ENCODE assay signal across 8 cellular contexts in genomic region chr5:79513519-79514390, GRCh38. TPM values are rescaled to one million over a fixed set of nuclear protein-coding genes. Genes with fewer than 3 reads are reported as not detected.
DNase-seq lines count a peak whose midpoint lies in the region; ATAC-seq lines count a peak whose summit lies in the region.

TSS of gene HOMER1 (minus strand) at chr5:79514134. CDS start at chr5:79512774, 1,360 bp downstream.

- peaks cover 0 to 7% (median 0%) of the 10 kb centered on the region in 7 donors for H3K9me3 Mint-ChIP-seq in CD4-positive, CD25-positive, alpha-beta regulatory T cell

- no peaks in the 10 kb centered on the region for H3K36me3 ChIP-seq in CD4-positive, CD25-positive, alpha-beta regulatory T cell (ENCODE audit: control insufficient read depth, insufficient read depth, low read length)

- H3K27ac ChIP-seq in CD4-positive, CD25-positive, alpha-beta regulatory T cell (ENCODE audit: insufficient read depth, low read length, poor library complexity, severe bottlenecking) = peak within 1 kb of the TSS; percentile 84

- peaks cover 77% of the 10 kb centered on the region for H3K27me3 Mint-ChIP-seq in CD4-positive, CD25-positive, alpha-beta regulatory T cell

- H3K4me3 Mint-ChIP-seq in CD4-positive, CD25-positive, alpha-beta regulatory T cell = peak within 1 kb of the TSS; percentile 91 to 99 (median 96)

- ATAC-seq in CD4-positive, CD25-positive, alpha-beta regulatory T cell (ENCODE audit: low read depth in 2 of 2) = peak; percentile 56 to 65
- ATAC-seq in GM19372 (IDR thresholded peaks at IDR 0.05; ENCODE audit: low read depth, unreplicated experiment) (peak; percentile 52), HG03469 (IDR thresholded peaks at IDR 0.05; ENCODE audit: unreplicated experiment) (peak; percentile 28)

- peaks cover 13 to 32% (median 18%) of the 10 kb centered on the region in 4 donors for H3K4me1 Mint-ChIP-seq in CD4-positive, CD25-positive, alpha-beta regulatory T cell

- DNase-seq in CD4-positive, CD25-positive, alpha-beta regulatory T cell = peak; percentile 57 to 75 (median 70)
- peak; percentile 32 for DNase-seq in NOMO-1 treated with dmso at 0.1 percent for 144 hours (lab: John Stamatoyannopoulos, UW; ENCODE audit: unreplicated experiment)
- DNase-seq in activated T-cell treated with anti-CD3 and anti-CD28 coated beads for 24 hours (ENCODE audit: low read depth) = peak; percentile 66
- DNase-seq in epidermal melanocyte (ENCODE audit: insufficient read length, low spot score) = peak; percentile 44
- peak; percentile 71 for DNase-seq in mucosa of gallbladder (ENCODE audit: low spot score)
- peak; percentile 52 to 65 for DNase-seq in stimulated activated CD8-positive, alpha-beta memory T cell treated with anti-CD3 and anti-CD28 coated beads, Interleukin-4, amount 100 ng/mL, for 4 hours (ENCODE audit: low read depth in 2 of 2, low spot score in 1 of 2)

- H3K27me3 ChIP-seq in CD4-positive, CD25-positive, alpha-beta regulatory T cell (ENCODE audit: control insufficient read depth, insufficient read depth, low read length) = peaks cover 32% of the 10 kb centered on the region

- no peaks in the 10 kb centered on the region for H3K9me3 ChIP-seq in CD4-positive, CD25-positive, alpha-beta regulatory T cell (ENCODE audit: control insufficient read depth in 2 of 2, low read length in 2 of 2)

- H3K36me3 Mint-ChIP-seq in CD4-positive, CD25-positive, alpha-beta regulatory T cell = no peaks in the 10 kb centered on the region

- peak within 1 kb of the TSS; percentile 72 for H3K4me3 ChIP-seq in CD4-positive, CD25-positive, alpha-beta regulatory T cell (ENCODE audit: low read depth, low read length)

- peaks cover 24% of the 10 kb centered on the region for H3K4me1 ChIP-seq in CD4-positive, CD25-positive, alpha-beta regulatory T cell (ENCODE audit: control insufficient read depth, insufficient read depth, low read length, poor library complexity, severe bottlenecking)

- peak within 1 kb of the TSS; percentile 87 to 99 (median 97) for H3K27ac Mint-ChIP-seq in CD4-positive, CD25-positive, alpha-beta regulatory T cell

RNA-seq across cellular contexts. Expression of gene HOMER1, which starts in this region (rescaled TPM):
- 1.9 TPM for total RNA-seq in CD4-positive, CD25-positive, alpha-beta regulatory T cell
- polyA plus RNA-seq in CD4-positive, CD25-positive, alpha-beta regulatory T cell = under 1 TPM; 0.02 to 0.44 (median 0.36) TPM
- total RNA-seq in mucosa of gallbladder = 6.0 TPM

Comparison
In these comparisons a context has a peak if more than half of its experiments do, and no peak if none do; other contexts are left out.
1. Peak in every context shown above with its lines: DNase-seq, ATAC-seq, H3K4me3 ChIP-seq and H3K27ac ChIP-seq.